In genomic region chr3:66489115-66489514, GRCh38 we compare ENCODE assay signal across 13 cellular contexts. TPM values are rescaled to one million over a fixed set of nuclear protein-coding genes. Genes with fewer than 3 reads are reported as not detected.
DNase-seq lines count a peak whose midpoint lies in the region; ATAC-seq and TF ChIP-seq lines count a peak whose summit lies in the region.
"Had no signal": no experiment of that assay in that cellular context is flagged by ENCODE, and none has a peak within 500 bp of the region (broad histone marks: within the 10 kb centered on the region; RNA-seq: fewer than 3 reads in every experiment).

No MANE protein-coding gene starts in this region.

- H3K9ac ChIP-seq in neural progenitor cell: no peak overlapping the region

- H3K27ac Mint-ChIP-seq in natural killer cell treated with Interleukin-12 subunit alpha and Interleukin-12 subunit beta and Interleukin-15 and Interleukin-18, amount 100 ng/mL, for 72 hours: peak overlapping the region; percentile 56 to 74
- H3K27ac Mint-ChIP-seq in natural killer cell (no peak overlapping the region), neural progenitor cell (peak overlapping the region; percentile 72)
- peak overlapping the region; percentile 91 for H3K27ac Mint-ChIP-seq in activated T-helper 2 cell treated with anti-CD3 and anti-CD28 coated beads, Interferon-gamma antibody, Interleukin-2, Interleukin-4, amounts not matched to agents 10 μg/mL and 5 μg/mL and 100 μg/mL, durations not matched to agents 14 hours and 24 hours and 36 hours

- no peaks in the 10 kb centered on the region for H3K9me3 ChIP-seq in neural progenitor cell (ENCODE audit: low read depth)
- H3K9me3 ChIP-seq: thyroid gland had no signal

- peaks cover 96% of the 10 kb centered on the region for H3K4me1 ChIP-seq in neural progenitor cell

- H3F3A ChIP-seq in neural progenitor cell (ENCODE audit: low read depth): peaks cover 56% of the 10 kb centered on the region

- H3K27ac ChIP-seq in neural progenitor cell: no peak overlapping the region

- no peaks in the 10 kb centered on the region for H3K9me3 Mint-ChIP-seq in natural killer cell treated with Interleukin-12 subunit alpha and Interleukin-12 subunit beta and Interleukin-15 and Interleukin-18, amount 100 ng/mL, for 72 hours
- H3K9me3 Mint-ChIP-seq in natural killer cell (no peaks in the 10 kb centered on the region), neural progenitor cell (no peaks in the 10 kb centered on the region)
- no peaks in the 10 kb centered on the region for H3K9me3 Mint-ChIP-seq in activated T-helper 2 cell treated with anti-CD3 and anti-CD28 coated beads, Interferon-gamma antibody, Interleukin-2, Interleukin-4, amounts not matched to agents 10 μg/mL and 5 μg/mL and 100 μg/mL, durations not matched to agents 14 hours and 24 hours and 36 hours

- H3K36me3 Mint-ChIP-seq in natural killer cell treated with Interleukin-12 subunit alpha and Interleukin-12 subunit beta and Interleukin-15 and Interleukin-18, amount 100 ng/mL, for 72 hours: no peaks in the 10 kb centered on the region
- H3K36me3 Mint-ChIP-seq in natural killer cell (no peaks in the 10 kb centered on the region), neural progenitor cell (peaks cover 13% of the 10 kb centered on the region)
- H3K36me3 Mint-ChIP-seq in activated T-helper 2 cell treated with anti-CD3 and anti-CD28 coated beads, Interferon-gamma antibody, Interleukin-2, Interleukin-4, amounts not matched to agents 10 μg/mL and 5 μg/mL and 100 μg/mL, durations not matched to agents 14 hours and 24 hours and 36 hours (ENCODE audit: low read depth): peaks cover 50% of the 10 kb centered on the region

- H3K27me3 ChIP-seq in neural progenitor cell: no peaks in the 10 kb centered on the region
- H3K27me3 ChIP-seq: thyroid gland had no signal

- H2AFZ ChIP-seq in neural progenitor cell (replicated peaks): no peak overlapping the region

- H3K4me3 Mint-ChIP-seq in natural killer cell treated with Interleukin-12 subunit alpha and Interleukin-12 subunit beta and Interleukin-15 and Interleukin-18, amount 100 ng/mL, for 72 hours: peak overlapping the region; percentile 25
- H3K4me3 Mint-ChIP-seq in natural killer cell: no peak overlapping the region
- peak overlapping the region; percentile 66 for H3K4me3 Mint-ChIP-seq in activated T-helper 2 cell treated with anti-CD3 and anti-CD28 coated beads, Interferon-gamma antibody, Interleukin-2, Interleukin-4, amounts not matched to agents 10 μg/mL and 5 μg/mL and 100 μg/mL, durations not matched to agents 14 hours and 24 hours and 36 hours (ENCODE audit: low read depth)
- no peak overlapping the region for H3K4me3 Mint-ChIP-seq in neural progenitor cell
- H3K4me3 Mint-ChIP-seq: B cell had no signal

- intact Hi-C loops in natural killer cell (cut with micrococcal nuclease): no loop called here
- intact Hi-C loops in activated T-helper 2 cell treated with anti-CD3 and anti-CD28 coated beads, Interferon-gamma antibody, Interleukin-2, Interleukin-4, amounts not matched to agents 10 μg/mL and 5 μg/mL and 100 μg/mL, durations not matched to agents 14 hours and 24 hours and 36 hours (cut with micrococcal nuclease): no loop called here

- ATAC-seq in natural killer cell treated with Interleukin-12 subunit alpha and Interleukin-12 subunit beta and Interleukin-15 and Interleukin-18, amount 100 ng/mL, for 72 hours: no peak
- ATAC-seq in natural killer cell: no peak
- no peak for ATAC-seq in GM18873 (IDR thresholded peaks at IDR 0.05; ENCODE audit: low FRiP score, unreplicated experiment)

- peaks cover 29 to 44% of the 10 kb centered on the region in 2 donors for H3K4me1 Mint-ChIP-seq in natural killer cell treated with Interleukin-12 subunit alpha and Interleukin-12 subunit beta and Interleukin-15 and Interleukin-18, amount 100 ng/mL, for 72 hours (ENCODE audit: low read depth in 2 of 2)
- H3K4me1 Mint-ChIP-seq in natural killer cell (peaks cover 0 to 7% of the 10 kb centered on the region in 2 donors), neural progenitor cell (peaks cover 83% of the 10 kb centered on the region)
- peaks cover 81% of the 10 kb centered on the region for H3K4me1 Mint-ChIP-seq in activated T-helper 2 cell treated with anti-CD3 and anti-CD28 coated beads, Interferon-gamma antibody, Interleukin-2, Interleukin-4, amounts not matched to agents 10 μg/mL and 5 μg/mL and 100 μg/mL, durations not matched to agents 14 hours and 24 hours and 36 hours (ENCODE audit: low read depth)

- DNase-seq in natural killer cell treated with Interleukin-12 subunit alpha and Interleukin-12 subunit beta and Interleukin-15 and Interleukin-18, amount 100 ng/mL, for 72 hours (ENCODE audit: low spot score): no peak
- DNase-seq in natural killer cell (no peak), neural progenitor cell (ENCODE audit: low spot score) (no peak), NCI-H1105 treated with DMSO at 0.1 percent for 48 hours (lab: John Stamatoyannopoulos, UW) (no peak), inferior parietal cortex (ENCODE audit: extremely low spot score) (no peak), SKM-1 treated with dmso at 0.1 percent for 144 hours (lab: John Stamatoyannopoulos, UW; ENCODE audit: unreplicated experiment) (no peak)
- DNase-seq in activated T-helper 2 cell treated with anti-CD3 and anti-CD28 coated beads, Interferon-gamma antibody, Interleukin-2, Interleukin-4, amounts not matched to agents 10 μg/mL and 5 μg/mL and 100 μg/mL, durations not matched to agents 14 hours and 24 hours and 36 hours (ENCODE audit: low spot score): no peak
- DNase-seq: DMS79 treated with DMSO at 0.1 percent for 48 hours, MV-4-11, SHP77, thyroid gland had no signal

- no peaks in the 10 kb centered on the region for H3K36me3 ChIP-seq in neural progenitor cell
- H3K36me3 ChIP-seq: thyroid gland had no signal

- H3K27me3 Mint-ChIP-seq in natural killer cell treated with Interleukin-12 subunit alpha and Interleukin-12 subunit beta and Interleukin-15 and Interleukin-18, amount 100 ng/mL, for 72 hours: peaks cover 8 to 16% of the 10 kb centered on the region in 2 donors
- H3K27me3 Mint-ChIP-seq in natural killer cell (ENCODE audit: low read depth in 2 of 2) (peaks cover 10 to 37% of the 10 kb centered on the region in 2 donors), neural progenitor cell (ENCODE audit: insufficient read depth, low read depth) (no peaks in the 10 kb centered on the region)
- no peaks in the 10 kb centered on the region for H3K27me3 Mint-ChIP-seq in activated T-helper 2 cell treated with anti-CD3 and anti-CD28 coated beads, Interferon-gamma antibody, Interleukin-2, Interleukin-4, amounts not matched to agents 10 μg/mL and 5 μg/mL and 100 μg/mL, durations not matched to agents 14 hours and 24 hours and 36 hours (ENCODE audit: low read depth)

- H3K4me2 ChIP-seq in neural progenitor cell: peak overlapping the region; percentile 97

- H3K79me2 ChIP-seq in neural progenitor cell (ENCODE audit: low read depth): peaks cover 100% of the 10 kb centered on the region

- no peak for TF ChIP-seq CTCF in natural killer cell (IDR thresholded peaks at IDR 0.05)
- no peak for TF ChIP-seq CTCF in neural progenitor cell (IDR thresholded peaks at IDR 0.05)

- H3K4me3 ChIP-seq in neural progenitor cell: no peak overlapping the region
- H3K4me3 ChIP-seq: thyroid gland had no signal

- peaks cover 100% of the 10 kb centered on the region for H4K20me1 ChIP-seq in neural progenitor cell (ENCODE audit: low read depth)

RNA-seq across cellular contexts. Expression of gene LRIG1, which starts 11.7 kb away (rescaled TPM):
- 10 to 100 TPM; 21.6 to 41.1 TPM for total RNA-seq in natural killer cell treated with Interleukin-12 subunit alpha and Interleukin-12 subunit beta and Interleukin-15 and Interleukin-18, amount 100 ng/mL, for 72 hours
- total RNA-seq in natural killer cell (10 to 100 TPM in 1 of 3 donors, 1 to 10 TPM in 2; 5.5 to 10.6 (median 8.5) TPM), neural progenitor cell (ENCODE audit: low replicate concordance) (169 and 184 TPM in 2 replicates)
- 42.5 and 47.9 TPM in 2 replicates for total RNA-seq in activated T-helper 2 cell treated with anti-CD3 and anti-CD28 coated beads, Interferon-gamma antibody, Interleukin-2, Interleukin-4, amounts not matched to agents 10 μg/mL and 5 μg/mL and 100 μg/mL, durations not matched to agents 14 hours and 24 hours and 36 hours

Comparison
In these comparisons a context has a peak if more than half of its experiments do, and no peak if none do; other contexts are left out.
1. H3K27ac Mint-ChIP-seq: peak in natural killer cell treated with Interleukin-12 subunit alpha and Interleukin-12 subunit beta and Interleukin-15 and Interleukin-18, amount 100 ng/mL, for 72 hours (2 of 2), activated T-helper 2 cell treated with anti-CD3 and anti-CD28 coated beads, Interferon-gamma antibody, Interleukin-2, Interleukin-4, amounts not matched to agents 10 μg/mL and 5 μg/mL and 100 μg/mL, durations not matched to agents 14 hours and 24 hours and 36 hours (single experiment) and neural progenitor cell (single experiment); none in natural killer cell (0 of 2).
2. H3K4me3 Mint-ChIP-seq: peak in natural killer cell treated with Interleukin-12 subunit alpha and Interleukin-12 subunit beta and Interleukin-15 and Interleukin-18, amount 100 ng/mL, for 72 hours (single experiment) and activated T-helper 2 cell treated with anti-CD3 and anti-CD28 coated beads, Interferon-gamma antibody, Interleukin-2, Interleukin-4, amounts not matched to agents 10 μg/mL and 5 μg/mL and 100 μg/mL, durations not matched to agents 14 hours and 24 hours and 36 hours (single experiment); none in natural killer cell (single experiment) and neural progenitor cell (single experiment).